Comparison of ENCODE assay signal across 8 cellular contexts in the genomic region with DNA sequence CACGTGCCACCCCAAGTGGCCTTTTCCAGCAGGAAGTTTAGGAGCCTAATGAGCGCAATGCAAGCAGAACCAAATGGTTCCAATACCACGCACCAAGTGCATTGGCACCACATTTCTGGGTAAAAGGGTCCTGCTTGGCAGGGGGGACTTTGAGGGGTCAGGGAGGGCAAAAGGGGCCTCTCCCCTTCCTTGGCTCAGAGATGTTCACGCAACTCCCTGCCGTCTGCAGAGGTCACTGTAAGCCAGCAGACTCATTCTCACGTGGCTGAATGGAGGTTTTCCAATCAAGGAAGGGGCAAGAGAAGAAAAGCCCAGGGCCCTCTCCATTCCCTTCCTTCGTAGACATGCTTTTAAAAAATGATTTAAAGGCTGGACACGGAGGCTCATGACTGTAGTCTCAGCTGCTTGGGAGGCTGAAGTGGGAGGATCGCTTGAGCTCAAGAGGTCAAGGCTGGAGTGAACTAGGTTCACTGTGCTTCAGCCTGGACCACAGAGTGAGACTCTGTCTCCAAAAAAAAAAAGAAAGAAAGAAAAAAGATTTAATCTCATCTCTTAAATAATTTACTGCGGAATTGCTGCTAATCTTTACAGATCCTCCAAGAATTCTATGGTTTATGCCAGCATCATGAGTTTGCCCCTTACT.
A peak's percentile ranks its signal among the peaks of the same experiment; 100 is the strongest.
DNase-seq lines count a peak whose midpoint lies in the region; ATAC-seq lines count a peak whose summit lies in the region.

No MANE protein-coding gene starts in this region.

- ATAC-seq in naive thymus-derived CD4-positive, alpha-beta T cell: no peak
- no peak for ATAC-seq in GM18858 (IDR thresholded peaks at IDR 0.05; ENCODE audit: unreplicated experiment)
- ATAC-seq in GM21367 (IDR thresholded peaks at IDR 0.05; ENCODE audit: unreplicated experiment): no peak

- no peaks in the 10 kb centered on the region for H3K27me3 ChIP-seq in naive thymus-derived CD4-positive, alpha-beta T cell (ENCODE audit: control insufficient read depth in 2 of 2, insufficient read depth in 2 of 2, low read length in 2 of 2)

- H3K27me3 Mint-ChIP-seq in activated naive CD4-positive, alpha-beta T cell treated with anti-CD3 and anti-CD28 coated beads, Interleukin-2, amount 10 ng/mL, durations not matched to agents 7 days and 5 days: peaks cover 60% of the 10 kb centered on the region
- peaks cover 0 to 45% (median 0%) of the 10 kb centered on the region in 5 donors for H3K27me3 Mint-ChIP-seq in naive thymus-derived CD4-positive, alpha-beta T cell

- H3K4me1 Mint-ChIP-seq in activated naive CD4-positive, alpha-beta T cell treated with anti-CD3 and anti-CD28 coated beads, Interleukin-2, amount 10 ng/mL, durations not matched to agents 7 days and 5 days: peaks cover 22% of the 10 kb centered on the region
- peaks cover 0 to 21% (median 11%) of the 10 kb centered on the region in 7 donors for H3K4me1 Mint-ChIP-seq in naive thymus-derived CD4-positive, alpha-beta T cell

- H3K4me3 Mint-ChIP-seq in activated naive CD4-positive, alpha-beta T cell treated with anti-CD3 and anti-CD28 coated beads, Interleukin-2, amount 10 ng/mL, durations not matched to agents 7 days and 5 days: peak overlapping the region; percentile 15
- peak overlapping the region in 8 of 10 donors; percentile 9 to 80 (median 68) for H3K4me3 Mint-ChIP-seq in naive thymus-derived CD4-positive, alpha-beta T cell

- no peaks in the 10 kb centered on the region for H3K9me3 ChIP-seq in naive thymus-derived CD4-positive, alpha-beta T cell (ENCODE audit: control insufficient read depth in 2 of 3, low read length in 3 of 3)

- H3K4me1 ChIP-seq in naive thymus-derived CD4-positive, alpha-beta T cell (ENCODE audit: control insufficient read depth in 2 of 2, insufficient read depth in 2 of 2, low read length in 2 of 2): peaks cover 7 to 14% of the 10 kb centered on the region in 2 donors

- no peaks in the 10 kb centered on the region for H3K36me3 Mint-ChIP-seq in activated naive CD4-positive, alpha-beta T cell treated with anti-CD3 and anti-CD28 coated beads, Interleukin-2, amount 10 ng/mL, durations not matched to agents 7 days and 5 days
- H3K36me3 Mint-ChIP-seq in naive thymus-derived CD4-positive, alpha-beta T cell: no peaks in the 10 kb centered on the region

- DNase-seq in DMS53 (lab: John Stamatoyannopoulos, UW) (peak; percentile 48), DMS53 treated with DMSO at 0.1 percent for 48 hours (lab: John Stamatoyannopoulos, UW; ENCODE audit: unreplicated experiment) (no peak), M059J (ENCODE audit: low read depth) (peak; percentile 45), GM19240 (ENCODE audit: insufficient read length, low spot score) (no peak)
- DNase-seq in activated naive CD4-positive, alpha-beta T cell treated with anti-CD3 and anti-CD28 coated beads, Interleukin-2, amount 10 ng/mL, durations not matched to agents 7 days and 5 days: no peak
- DNase-seq in naive thymus-derived CD4-positive, alpha-beta T cell: peak in 2 of 9 donors; percentile 13 to 18

- H3K36me3 ChIP-seq in naive thymus-derived CD4-positive, alpha-beta T cell (ENCODE audit: control insufficient read depth in 2 of 3, insufficient read depth in 3 of 3, low read length in 3 of 3): no peaks in the 10 kb centered on the region

- no peaks in the 10 kb centered on the region for H3K9me3 Mint-ChIP-seq in activated naive CD4-positive, alpha-beta T cell treated with anti-CD3 and anti-CD28 coated beads, Interleukin-2, amount 10 ng/mL, durations not matched to agents 7 days and 5 days
- no peaks in the 10 kb centered on the region for H3K9me3 Mint-ChIP-seq in naive thymus-derived CD4-positive, alpha-beta T cell

- intact Hi-C loops in naive thymus-derived CD4-positive, alpha-beta T cell (cut with micrococcal nuclease): loop anchor here (2.0 to 5.0 kb wide), 3 partner anchors 49 to 113 kb away; no protein-coding TSS in a partner anchor

- POLR2A ChIA-PET in naive thymus-derived CD4-positive, alpha-beta T cell (lab: Charles Lee): interaction anchor here (0.7 to 1.0 kb wide), 2 partner anchors 78 kb away, joined by 3 to 4 read pairs; no protein-coding TSS in a partner anchor

- no peak overlapping the region for H3K4me3 ChIP-seq in naive thymus-derived CD4-positive, alpha-beta T cell (ENCODE audit: low read length)

- CTCF ChIA-PET in activated naive CD4-positive, alpha-beta T cell treated with anti-CD3 and anti-CD28 coated beads, Interleukin-2, amount 10 ng/mL, durations not matched to agents 7 days and 5 days (lab: Charles Lee): interaction anchor here (0.7 to 3.9 kb wide), 14 partner anchors 11 to 357 kb away, joined by 3 to 44 read pairs (median 6); no protein-coding TSS in a partner anchor
- CTCF ChIA-PET in naive thymus-derived CD4-positive, alpha-beta T cell (lab: Charles Lee): interaction anchor here (0.6 to 6.4 kb wide), 10 partner anchors 22 to 356 kb away, joined by 3 to 68 read pairs (median 5); no protein-coding TSS in a partner anchor

- H3K27ac Mint-ChIP-seq in activated naive CD4-positive, alpha-beta T cell treated with anti-CD3 and anti-CD28 coated beads, Interleukin-2, amount 10 ng/mL, durations not matched to agents 7 days and 5 days: no peak overlapping the region
- H3K27ac Mint-ChIP-seq in naive thymus-derived CD4-positive, alpha-beta T cell: peak overlapping the region in 4 of 9 donors; percentile 16 to 52 (median 40)

- no peak overlapping the region for H3K27ac ChIP-seq in naive thymus-derived CD4-positive, alpha-beta T cell (ENCODE audit: low read depth, low read length)

Comparison
In these comparisons a context has a peak if more than half of its experiments do, and no peak if none do; other contexts are left out.
1. DNase-seq: peak in DMS53 (single experiment) and M059J (single experiment); none in DMS53 treated with DMSO at 0.1 percent for 48 hours (single experiment), activated naive CD4-positive, alpha-beta T cell treated with anti-CD3 and anti-CD28 coated beads, Interleukin-2, amount 10 ng/mL, durations not matched to agents 7 days and 5 days (single experiment) and GM19240 (single experiment).